ENCODE assay signal across 12 cellular contexts in the genomic region with DNA sequence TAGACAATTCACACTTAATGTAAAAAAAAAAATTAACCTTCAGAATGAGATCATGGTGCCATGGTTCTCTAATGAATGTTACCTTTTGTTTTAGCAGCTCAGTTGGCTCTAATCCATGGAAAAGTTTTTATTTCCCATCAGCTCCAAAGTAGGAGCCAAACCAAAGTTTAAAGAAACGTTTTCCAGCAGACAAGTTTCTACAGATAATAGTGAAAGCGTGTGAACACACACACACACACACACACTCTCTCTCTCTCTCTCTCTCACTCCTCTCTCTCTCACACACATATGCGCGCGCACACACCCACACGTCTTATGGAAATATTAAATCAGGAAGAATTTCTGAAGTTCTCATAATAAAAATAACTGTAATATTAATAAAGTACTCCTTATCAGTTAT. TPM values are rescaled to one million over a fixed set of nuclear protein-coding genes. Genes with fewer than 3 reads are reported as not detected.
DNase-seq lines count a peak whose midpoint lies in the region; ATAC-seq and TF ChIP-seq lines count a peak whose summit lies in the region.
"Had no signal": no experiment of that assay in that cellular context is flagged by ENCODE, and none has a peak within 500 bp of the region (broad histone marks: within the 10 kb centered on the region; RNA-seq: fewer than 3 reads in every experiment).

No MANE protein-coding gene starts in this region.

- H3K36me3 ChIP-seq in effector memory CD4-positive, alpha-beta T cell (ENCODE audit: control insufficient read depth, insufficient read depth, low read length): peaks cover 3% of the 10 kb centered on the region
- no peaks in the 10 kb centered on the region for H3K36me3 ChIP-seq in H7 (replicated peaks; ENCODE audit: control insufficient read depth, insufficient read depth, low read length)

- DNase-seq in stimulated activated naive CD8-positive, alpha-beta T cell treated with anti-CD3 and anti-CD28 coated beads, Interleukin-15, Interleukin-2, amounts not matched to agents 100 U/mL and 50 U/mL, for 24 hours: no peak
- DNase-seq in effector memory CD4-positive, alpha-beta T cell: no peak
- no peak for DNase-seq in naive B cell
- DNase-seq in GM13977 (ENCODE audit: low spot score): no peak
- DNase-seq in stimulated activated CD4-positive, alpha-beta T cell treated with anti-CD3 and anti-CD28 coated beads, Interleukin-12 subunit alpha, Interleukin-12 subunit beta, amount 100 ng/mL, for 4 hours: no peak
- DNase-seq in H7: no peak
- no peak for DNase-seq in stimulated activated CD4-positive, alpha-beta T cell treated with anti-CD3 and anti-CD28 coated beads, Interleukin-4, amount 100 ng/mL, for 1 hour
- DNase-seq: NCI-H774; SIG-M5; stimulated activated CD4-positive, alpha-beta T cell treated with anti-CD3 and anti-CD28 coated beads, Interleukin-2, amount 100 ng/mL, for 24 hours had no signal

- no peaks in the 10 kb centered on the region for H3K27me3 Mint-ChIP-seq in stimulated activated naive CD8-positive, alpha-beta T cell treated with anti-CD3 and anti-CD28 coated beads, Interleukin-15, Interleukin-2, amounts not matched to agents 100 ng/mL and 50 ng/mL, for 24 hours
- H3K27me3 Mint-ChIP-seq in naive B cell: no peaks in the 10 kb centered on the region

- in situ Hi-C loops in GM13977 (cut with MboI; ENCODE audit: low pct_unique_long_range_greater_than_20kb, low sequenced_read_pairs, unreplicated experiment): no loop called here

- H3K27ac ChIP-seq in effector memory CD4-positive, alpha-beta T cell (ENCODE audit: insufficient read depth, low read length, poor library complexity, severe bottlenecking): peak overlapping the region; percentile 30
- H3K27ac ChIP-seq: epithelial cell of prostate had no signal

- no peaks in the 10 kb centered on the region for H3K27me3 ChIP-seq in effector memory CD4-positive, alpha-beta T cell (replicated peaks; ENCODE audit: control insufficient read depth, insufficient read depth, low read length, poor library complexity, severe bottlenecking)
- H3K27me3 ChIP-seq in H7 (ENCODE audit: control insufficient read depth, insufficient read depth, low read length): no peaks in the 10 kb centered on the region

- H3K27ac Mint-ChIP-seq in stimulated activated naive CD8-positive, alpha-beta T cell treated with anti-CD3 and anti-CD28 coated beads, Interleukin-15, Interleukin-2, amounts not matched to agents 100 ng/mL and 50 ng/mL, for 24 hours: peak overlapping the region; percentile 74
- H3K27ac Mint-ChIP-seq in naive B cell: peak overlapping the region in 5 of 6 donors; percentile 49 to 78 (median 72)

- no peak overlapping the region for H3K4me3 ChIP-seq in effector memory CD4-positive, alpha-beta T cell (ENCODE audit: insufficient read depth, low read depth, low read length, poor library complexity, severe bottlenecking)
- no peak overlapping the region for H3K4me3 ChIP-seq in H7 (ENCODE audit: insufficient read depth, low read depth, low read length)

- ATAC-seq in stimulated activated naive CD8-positive, alpha-beta T cell treated with anti-CD3 and anti-CD28 coated beads, Interleukin-15, Interleukin-2, amounts not matched to agents 100 U/mL and 50 U/mL, for 24 hours: no peak
- no peak for ATAC-seq in naive B cell (ENCODE audit: low read depth in 2 of 2)

- no peaks in the 10 kb centered on the region for H3K9me3 Mint-ChIP-seq in stimulated activated naive CD8-positive, alpha-beta T cell treated with anti-CD3 and anti-CD28 coated beads, Interleukin-15, Interleukin-2, amounts not matched to agents 100 ng/mL and 50 ng/mL, for 24 hours
- no peaks in the 10 kb centered on the region for H3K9me3 Mint-ChIP-seq in naive B cell

- no peaks in the 10 kb centered on the region for H3K9me3 ChIP-seq in effector memory CD4-positive, alpha-beta T cell (ENCODE audit: control insufficient read depth, low read length)

- no peak for TF ChIP-seq CTCF in GM13977 (IDR thresholded peaks at IDR 0.05; ENCODE audit: extremely low read depth, insufficient read depth, missing control alignments)

- H3K4me1 Mint-ChIP-seq in stimulated activated naive CD8-positive, alpha-beta T cell treated with anti-CD3 and anti-CD28 coated beads, Interleukin-15, Interleukin-2, amounts not matched to agents 100 ng/mL and 50 ng/mL, for 24 hours (ENCODE audit: low read depth): peaks cover 84% of the 10 kb centered on the region
- peaks cover 41 to 65% (median 45%) of the 10 kb centered on the region in 3 donors for H3K4me1 Mint-ChIP-seq in naive B cell

- peaks cover 21% of the 10 kb centered on the region for H3K4me1 ChIP-seq in effector memory CD4-positive, alpha-beta T cell (ENCODE audit: control insufficient read depth, insufficient read depth, low read length, poor library complexity, severe bottlenecking)

- peak overlapping the region; percentile 41 for H3K4me3 Mint-ChIP-seq in stimulated activated naive CD8-positive, alpha-beta T cell treated with anti-CD3 and anti-CD28 coated beads, Interleukin-15, Interleukin-2, amounts not matched to agents 100 ng/mL and 50 ng/mL, for 24 hours
- no peak overlapping the region for H3K4me3 Mint-ChIP-seq in naive B cell

- H3K36me3 Mint-ChIP-seq in stimulated activated naive CD8-positive, alpha-beta T cell treated with anti-CD3 and anti-CD28 coated beads, Interleukin-15, Interleukin-2, amounts not matched to agents 100 ng/mL and 50 ng/mL, for 24 hours (ENCODE audit: low read depth): peaks cover 64% of the 10 kb centered on the region
- peaks cover 9 to 16% of the 10 kb centered on the region in 2 donors for H3K36me3 Mint-ChIP-seq in naive B cell

RNA-seq across cellular contexts. Expression of a gene that starts 46.9 kb away (rescaled TPM):
- 100 to 1,000 TPM; 188 to 346 (median 260) TPM for polyA plus RNA-seq in naive B cell (ENCODE audit: low read depth in 6 of 6)
- total RNA-seq in H7 (2014; rRNA removed; shearing (Covaris generic)): 11.1 and 25.3 TPM in 2 replicates
